Comparison of ENCODE assay signal across 16 cellular contexts in the genomic region with DNA sequence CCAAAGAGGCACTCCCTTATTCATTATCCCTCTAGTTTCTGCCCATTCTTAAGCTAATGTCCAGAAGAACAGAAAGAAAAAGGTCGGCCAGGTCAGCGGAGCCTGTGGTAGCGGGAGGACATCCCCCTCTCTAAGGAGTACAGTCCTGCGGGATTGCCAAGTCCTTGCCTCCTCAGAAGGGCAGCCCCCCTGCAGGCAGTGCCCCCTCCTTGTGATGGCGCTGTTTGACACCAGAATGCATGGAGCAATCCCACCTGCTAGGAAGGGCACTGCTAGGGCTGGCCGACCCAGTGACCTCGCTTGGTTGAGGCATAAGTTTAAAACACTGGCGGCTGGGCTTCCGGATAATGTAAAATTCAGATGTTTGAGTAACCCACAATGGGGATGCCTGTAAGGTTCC. TPM values are rescaled to one million over a fixed set of nuclear protein-coding genes. Genes with fewer than 3 reads are reported as not detected.
"Had no signal": no experiment of that assay in that cellular context is flagged by ENCODE, and none has a peak within 500 bp of the region (broad histone marks: within the 10 kb centered on the region; RNA-seq: fewer than 3 reads in every experiment).

No MANE protein-coding gene starts in this region.

- H3K36me3 Mint-ChIP-seq: activated naive CD8-positive, alpha-beta T cell treated with anti-CD3 and anti-CD28 coated beads, Interleukin-2, amount 10 ng/mL, durations not matched to agents 7 days and 5 days; stimulated activated naive B cell treated with anti-CD40 and anti-IgM and Interleukin-4, amounts not matched to agents 10 μg/mL and 1 μg/mL and 100 μg/mL, for 72 hours had no signal

- H3K4me3 ChIP-seq: esophagus squamous epithelium, lung had no signal

- H3K9me3 ChIP-seq: esophagus squamous epithelium, neutrophil had no signal

- H3K9me3 Mint-ChIP-seq: activated CD4-positive, alpha-beta T cell treated with anti-CD3 and anti-CD28 coated beads, Interleukin-2, amount 10 ng/mL, durations not matched to agents 24 days and 14 days; activated naive CD8-positive, alpha-beta T cell treated with anti-CD3 and anti-CD28 coated beads, Interleukin-2, amount 10 ng/mL, durations not matched to agents 7 days and 5 days; stimulated activated naive B cell treated with anti-CD40 and anti-IgM and Interleukin-4, amounts not matched to agents 10 μg/mL and 1 μg/mL and 100 μg/mL, for 72 hours had no signal

- DNase-seq: activated CD4-positive, alpha-beta T cell treated with anti-CD3 and anti-CD28 coated beads, Interleukin-2, amount 10 ng/mL, durations not matched to agents 24 days and 14 days; activated CD4-positive, CD25-positive, alpha-beta regulatory T cell; activated CD8-positive, alpha-beta memory T cell treated with anti-CD3 and anti-CD28 coated beads, Interleukin-2, amount 50 U/mL, for 48 hours; activated naive CD8-positive, alpha-beta T cell treated with anti-CD3 and anti-CD28 coated beads, Interleukin-2, amount 10 ng/mL, durations not matched to agents 7 days and 5 days; esophagus squamous epithelium; hippocampal formation; left cardiac atrium; midbrain; stimulated activated CD4-positive, alpha-beta T cell treated with anti-CD3 and anti-CD28 coated beads, Interleukin-15, amount 100 ng/mL, for 24 hours; stimulated activated CD4-positive, alpha-beta T cell treated with anti-CD3 and anti-CD28 coated beads, Interleukin-4, amount 100 ng/mL, for 1 hour; stimulated activated naive B cell treated with anti-CD40 and anti-IgM and Interleukin-4, amounts not matched to agents 10 μg/mL and 1 μg/mL and 100 μg/mL, for 72 hours; T-helper 2 cell; trophoblast cell had no signal

- H3K36me3 ChIP-seq: esophagus squamous epithelium, neutrophil had no signal

- H3K27ac Mint-ChIP-seq: activated CD4-positive, alpha-beta T cell treated with anti-CD3 and anti-CD28 coated beads, Interleukin-2, amount 10 ng/mL, durations not matched to agents 24 days and 14 days; activated naive CD8-positive, alpha-beta T cell treated with anti-CD3 and anti-CD28 coated beads, Interleukin-2, amount 10 ng/mL, durations not matched to agents 7 days and 5 days; stimulated activated naive B cell treated with anti-CD40 and anti-IgM and Interleukin-4, amounts not matched to agents 10 μg/mL and 1 μg/mL and 100 μg/mL, for 72 hours had no signal

- H3K4me3 Mint-ChIP-seq: activated CD4-positive, alpha-beta T cell treated with anti-CD3 and anti-CD28 coated beads, Interleukin-2, amount 10 ng/mL, durations not matched to agents 24 days and 14 days; activated naive CD8-positive, alpha-beta T cell treated with anti-CD3 and anti-CD28 coated beads, Interleukin-2, amount 10 ng/mL, durations not matched to agents 7 days and 5 days; stimulated activated naive B cell treated with anti-CD40 and anti-IgM and Interleukin-4, amounts not matched to agents 10 μg/mL and 1 μg/mL and 100 μg/mL, for 72 hours had no signal

- H3K27ac ChIP-seq: esophagus squamous epithelium, neutrophil had no signal

- H3K27me3 ChIP-seq: esophagus squamous epithelium, neutrophil had no signal

- H3K27me3 Mint-ChIP-seq: activated CD4-positive, alpha-beta T cell treated with anti-CD3 and anti-CD28 coated beads, Interleukin-2, amount 10 ng/mL, durations not matched to agents 24 days and 14 days; activated naive CD8-positive, alpha-beta T cell treated with anti-CD3 and anti-CD28 coated beads, Interleukin-2, amount 10 ng/mL, durations not matched to agents 7 days and 5 days had no signal

- H3K4me1 Mint-ChIP-seq: activated CD4-positive, alpha-beta T cell treated with anti-CD3 and anti-CD28 coated beads, Interleukin-2, amount 10 ng/mL, durations not matched to agents 24 days and 14 days; activated naive CD8-positive, alpha-beta T cell treated with anti-CD3 and anti-CD28 coated beads, Interleukin-2, amount 10 ng/mL, durations not matched to agents 7 days and 5 days; stimulated activated naive B cell treated with anti-CD40 and anti-IgM and Interleukin-4, amounts not matched to agents 10 μg/mL and 1 μg/mL and 100 μg/mL, for 72 hours had no signal

RNA-seq across cellular contexts. Expression of a gene that starts 33.9 kb away (rescaled TPM):
- total RNA-seq: activated CD4-positive, alpha-beta T cell treated with anti-CD3 and anti-CD28 coated beads, Interleukin-2, amount 10 ng/mL, durations not matched to agents 24 days and 14 days; activated naive CD8-positive, alpha-beta T cell treated with anti-CD3 and anti-CD28 coated beads, Interleukin-2, amount 10 ng/mL, durations not matched to agents 7 days and 5 days; myocyte had no signal
